Comparison of ENCODE assay signal across 19 cellular contexts in genomic region chr1:75234499-75235064, GRCh38.
DNase-seq lines count a peak whose midpoint lies in the region; ATAC-seq and TF ChIP-seq lines count a peak whose summit lies in the region.
"Had no signal": no experiment of that assay in that cellular context is flagged by ENCODE, and none has a peak within 500 bp of the region (broad histone marks: within the 10 kb centered on the region; RNA-seq: fewer than 3 reads in every experiment).

No MANE protein-coding gene starts in this region.

- no peaks in the 10 kb centered on the region for H3K36me3 ChIP-seq in BE2C

- ATAC-seq in SK-N-SH treated with all-trans-retinoic acid at 6 μM for 48 hours (no peak; the same call in 2 of the 3 replicates), GM18520 (IDR thresholded peaks at IDR 0.05; ENCODE audit: unreplicated experiment) (no peak), HG03196 (IDR thresholded peaks at IDR 0.05; ENCODE audit: unreplicated experiment) (no peak)
- ATAC-seq: A549, GM23338, HCT116 had no signal

- no peak for TF ChIP-seq CTCF in BE2C (IDR thresholded peaks at IDR 0.05; ENCODE audit: low read depth, low read length)

- H3K9me3 ChIP-seq in BE2C: no peaks in the 10 kb centered on the region
- H3K9me3 ChIP-seq: A549 had no signal

- no peak overlapping the region for H3K4me3 ChIP-seq in BE2C (ENCODE audit: low read depth, low read length)
- H3K4me3 ChIP-seq: A549, GM23338 had no signal

- DNase-seq in BE2C (peak; percentile 5), OCI-M1 (lab: John Stamatoyannopoulos, UW) (peak; percentile 20), hypothalamus (lab: John Stamatoyannopoulos, UW) (no peak)
- DNase-seq: 8988T; ACHN; AML-193; C1 segment of cervical spinal cord; Calu3; CD4-positive, alpha-beta memory T cell; COR-L47; DMS153; DND-41; H9 had no signal

- no peaks in the 10 kb centered on the region for H3K4me1 ChIP-seq in BE2C
- H3K4me1 ChIP-seq: A549 had no signal

- peaks cover 2% of the 10 kb centered on the region; the same call in 1 of the 2 replicates for H3K27me3 ChIP-seq in BE2C

TF ChIP-seq in SK-N-SH treated with all-trans-retinoic acid at 6 μM for 48 hours, 23 proteins besides CTCF, POLR2A, EP300 and RAD21:
- TF ChIP-seq TSHZ2 (CRISPR knock-in tag; IDR thresholded peaks at IDR 0.05) (no peak; the same call in 1 of the 2 replicates), CSRNP3 (CRISPR knock-in tag; IDR thresholded peaks at IDR 0.05) (0 out of 2 replicates have a peak, but pooled peaks have one; percentile 10), ZNF8 (CRISPR knock-in tag; IDR thresholded peaks at IDR 0.05) (0 out of 2 replicates have a peak, but pooled peaks have one; percentile 4), CREB5 (CRISPR knock-in tag; IDR thresholded peaks at IDR 0.05; ENCODE audit: low read depth) (peak; percentile 74; the same call in 1 of the 2 replicates), ZNF70 (CRISPR knock-in tag; IDR thresholded peaks at IDR 0.05) (no peak), ZFP3 (CRISPR knock-in tag; IDR thresholded peaks at IDR 0.05) (peak; percentile 67), TOX (CRISPR knock-in tag; IDR thresholded peaks at IDR 0.05; ENCODE audit: borderline replicate concordance) (no peak), SNAI2 (CRISPR knock-in tag; IDR thresholded peaks at IDR 0.05) (peak; percentile 86; the same call in 1 of the 2 replicates), ESRRG (CRISPR knock-in tag; IDR thresholded peaks at IDR 0.05) (0 out of 2 replicates have a peak, but pooled peaks have one; percentile 45), ISL1 (CRISPR knock-in tag; IDR thresholded peaks at IDR 0.05) (peak; percentile 97), TCF4 (CRISPR knock-in tag; IDR thresholded peaks at IDR 0.05; ENCODE audit: borderline replicate concordance) (peak; percentile 66)
TF ChIP-seq in SK-N-SH treated with all-trans-retinoic acid at 6 μM for 48 hours: peak in this region for 8.

Comparison
In these comparisons a context has a peak if more than half of its experiments do, and no peak if none do; other contexts are left out.
1. DNase-seq: peak in BE2C (single experiment) and OCI-M1 (single experiment); none in hypothalamus (0 of 51).